In the genomic region with DNA sequence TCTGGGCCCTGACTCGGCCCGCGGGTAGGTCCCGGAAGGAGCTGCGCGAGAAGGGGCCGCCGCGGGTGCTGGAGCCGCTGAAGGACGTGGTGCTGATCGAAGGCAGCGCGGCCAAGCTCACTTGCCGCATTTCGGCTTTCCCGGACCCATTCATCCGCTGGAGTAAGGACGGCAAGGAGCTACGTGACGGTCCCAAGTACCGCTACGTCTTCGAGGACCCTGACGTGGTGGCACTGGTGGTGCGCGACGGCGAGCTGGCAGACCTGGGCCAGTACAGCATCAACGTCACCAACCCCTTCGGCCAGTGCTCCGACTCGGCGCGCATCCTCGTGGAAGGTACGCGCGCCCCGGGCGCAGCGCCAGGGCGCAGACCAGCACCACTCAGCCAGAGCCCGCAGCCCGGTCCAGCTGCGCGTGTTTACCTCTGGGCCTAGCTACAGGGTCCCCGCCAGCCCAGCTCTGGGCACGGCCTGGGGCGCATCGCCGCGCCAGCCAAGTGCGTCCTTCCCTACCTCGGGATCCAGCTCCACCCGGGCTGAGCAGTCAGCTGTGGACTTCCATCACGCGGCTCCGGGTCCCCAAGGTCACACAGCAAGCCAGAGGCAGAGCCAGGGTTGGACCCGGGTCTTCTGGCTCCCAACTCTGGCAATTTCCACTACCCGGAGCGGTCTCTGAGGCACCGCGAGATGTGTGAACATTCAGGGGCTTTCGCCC, we compare ENCODE assay signal across 1 cellular context.
TF ChIP-seq lines count a peak whose summit lies in the region.

No MANE protein-coding gene starts in this region.

TF ChIP-seq in K562, 482 proteins besides CTCF, POLR2A, EP300 and RAD21:
- TF ChIP-seq RFX7 (CRISPR knock-in tag; IDR thresholded peaks at IDR 0.05) (no peak), GATA2 (CRISPR knock-in tag; IDR thresholded peaks at IDR 0.05) (no peak)
- TF ChIP-seq, protein P1, sequence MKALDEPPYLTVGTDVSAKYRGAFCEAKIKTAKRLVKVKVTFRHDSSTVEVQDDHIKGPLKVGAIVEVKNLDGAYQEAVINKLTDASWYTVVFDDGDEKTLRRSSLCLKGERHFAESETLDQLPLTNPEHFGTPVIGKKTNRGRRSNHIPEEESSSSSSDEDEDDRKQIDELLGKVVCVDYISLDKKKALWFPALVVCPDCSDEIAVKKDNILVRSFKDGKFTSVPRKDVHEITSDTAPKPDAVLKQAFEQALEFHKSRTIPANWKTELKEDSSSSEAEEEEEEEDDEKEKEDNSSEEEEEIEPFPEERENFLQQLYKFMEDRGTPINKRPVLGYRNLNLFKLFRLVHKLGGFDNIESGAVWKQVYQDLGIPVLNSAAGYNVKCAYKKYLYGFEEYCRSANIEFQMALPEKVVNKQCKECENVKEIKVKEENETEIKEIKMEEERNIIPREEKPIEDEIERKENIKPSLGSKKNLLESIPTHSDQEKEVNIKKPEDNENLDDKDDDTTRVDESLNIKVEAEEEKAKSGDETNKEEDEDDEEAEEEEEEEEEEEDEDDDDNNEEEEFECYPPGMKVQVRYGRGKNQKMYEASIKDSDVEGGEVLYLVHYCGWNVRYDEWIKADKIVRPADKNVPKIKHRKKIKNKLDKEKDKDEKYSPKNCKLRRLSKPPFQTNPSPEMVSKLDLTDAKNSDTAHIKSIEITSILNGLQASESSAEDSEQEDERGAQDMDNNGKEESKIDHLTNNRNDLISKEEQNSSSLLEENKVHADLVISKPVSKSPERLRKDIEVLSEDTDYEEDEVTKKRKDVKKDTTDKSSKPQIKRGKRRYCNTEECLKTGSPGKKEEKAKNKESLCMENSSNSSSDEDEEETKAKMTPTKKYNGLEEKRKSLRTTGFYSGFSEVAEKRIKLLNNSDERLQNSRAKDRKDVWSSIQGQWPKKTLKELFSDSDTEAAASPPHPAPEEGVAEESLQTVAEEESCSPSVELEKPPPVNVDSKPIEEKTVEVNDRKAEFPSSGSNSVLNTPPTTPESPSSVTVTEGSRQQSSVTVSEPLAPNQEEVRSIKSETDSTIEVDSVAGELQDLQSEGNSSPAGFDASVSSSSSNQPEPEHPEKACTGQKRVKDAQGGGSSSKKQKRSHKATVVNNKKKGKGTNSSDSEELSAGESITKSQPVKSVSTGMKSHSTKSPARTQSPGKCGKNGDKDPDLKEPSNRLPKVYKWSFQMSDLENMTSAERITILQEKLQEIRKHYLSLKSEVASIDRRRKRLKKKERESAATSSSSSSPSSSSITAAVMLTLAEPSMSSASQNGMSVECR (CRISPR knock-in tag; IDR thresholded peaks at IDR 0.05) = no peak
- TF ChIP-seq, protein P2, sequence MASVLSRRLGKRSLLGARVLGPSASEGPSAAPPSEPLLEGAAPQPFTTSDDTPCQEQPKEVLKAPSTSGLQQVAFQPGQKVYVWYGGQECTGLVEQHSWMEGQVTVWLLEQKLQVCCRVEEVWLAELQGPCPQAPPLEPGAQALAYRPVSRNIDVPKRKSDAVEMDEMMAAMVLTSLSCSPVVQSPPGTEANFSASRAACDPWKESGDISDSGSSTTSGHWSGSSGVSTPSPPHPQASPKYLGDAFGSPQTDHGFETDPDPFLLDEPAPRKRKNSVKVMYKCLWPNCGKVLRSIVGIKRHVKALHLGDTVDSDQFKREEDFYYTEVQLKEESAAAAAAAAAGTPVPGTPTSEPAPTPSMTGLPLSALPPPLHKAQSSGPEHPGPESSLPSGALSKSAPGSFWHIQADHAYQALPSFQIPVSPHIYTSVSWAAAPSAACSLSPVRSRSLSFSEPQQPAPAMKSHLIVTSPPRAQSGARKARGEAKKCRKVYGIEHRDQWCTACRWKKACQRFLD (CRISPR knock-in tag; IDR thresholded peaks at IDR 0.05) = 0 out of 2 replicates have a peak, but pooled peaks have one; percentile 16
